In genomic region chr9:133396952-133397351, GRCh38 we compare ENCODE assay signal across 10 cellular contexts. TPM values are rescaled to one million over a fixed set of nuclear protein-coding genes. Genes with fewer than 3 reads are reported as not detected.
DNase-seq lines count a peak whose midpoint lies in the region; ATAC-seq, FAIRE-seq and TF ChIP-seq lines count a peak whose summit lies in the region.
"Had no signal": no experiment of that assay in that cellular context is flagged by ENCODE, and none has a peak within 500 bp of the region (broad histone marks: within the 10 kb centered on the region; RNA-seq: fewer than 3 reads in every experiment).

No MANE protein-coding gene starts in this region.

- no peak overlapping the region for H3K9ac ChIP-seq in HepG2 (ENCODE audit: insufficient read depth, low read depth, low read length)

- TF ChIP-seq RAD21 in HepG2 (CRISPR knock-in tag; IDR thresholded peaks at IDR 0.05), result peak; percentile 26; the same call in 1 of the 2 replicates

- TF ChIP-seq CTCF in HFF-Myc (IDR thresholded peaks at IDR 0.05; ENCODE audit: low read depth, low read length, missing control alignments) (peak; percentile 59), HepG2 (CRISPR knock-in tag; IDR thresholded peaks at IDR 0.05) (peak; percentile 72)

- peaks cover 47% of the 10 kb centered on the region for H3K4me1 ChIP-seq in HepG2 (ENCODE audit: insufficient read depth, low read length)

- H3K36me3 ChIP-seq in HepG2 (replicated peaks in 1 of 2; ENCODE audit: control insufficient read depth in 1 of 2, insufficient read depth in 2 of 2, low read length in 2 of 2), result no peaks in the 10 kb centered on the region

- BruUV-seq in HepG2 (replicated peaks; lab: Mats Ljungman, UMichigan), result no TSS peak

- DNase-seq in Daoy (ENCODE audit: low read depth) (peak; percentile 50), HFF-Myc (ENCODE audit: extremely low read depth, low read depth) (no peak), amniotic epithelial cell (ENCODE audit: low read depth) (peak; percentile 29), HepG2 (ENCODE audit: low spot score) (no peak), GM12892 (ENCODE audit: insufficient read length) (no peak), NCI-H510A treated with DMSO at 0.1 percent for 48 hours (lab: John Stamatoyannopoulos, UW) (no peak)
- DNase-seq in activated T-cell treated with anti-CD3 and anti-CD28 coated beads, Interleukin-2, amount 50 U/mL, for 1 hour, result no peak
- DNase-seq: NCI-H1417, T1000 had no signal

- ATAC-seq in HepG2 (peak; percentile 52), GM19328 (IDR thresholded peaks at IDR 0.05; ENCODE audit: unreplicated experiment) (no peak)

- H3K27me3 ChIP-seq in HepG2 (ENCODE audit: control insufficient read depth in 1 of 2, insufficient read depth in 2 of 2, low read length in 2 of 2), result no peaks in the 10 kb centered on the region

- FAIRE-seq in HepG2 (lab: Jason Lieb, UNC) (no peak), GM12892 (lab: Jason Lieb, UNC) (no peak)

- no peak overlapping the region for H3K27ac ChIP-seq in HepG2 (ENCODE audit: extremely low read length, insufficient read depth, low read length)

- intact Hi-C loops in HepG2 (cut with micrococcal nuclease; ENCODE audit: unreplicated experiment), result loop anchor here (5.0 kb wide), 1 partner anchor 40 kb away; the partner anchor contains the start of genes SURF1 and SURF2

- POLR2A ChIA-PET in HepG2 (lab: Yijun Ruan, JAX), result no interaction called here

- no peaks in the 10 kb centered on the region for H4K20me1 ChIP-seq in HepG2 (ENCODE audit: insufficient read depth, low read length)

- no peak overlapping the region for H3K4me2 ChIP-seq in HepG2 (ENCODE audit: low read depth, low read length)

- TF ChIP-seq EP300 in HepG2 (IDR thresholded peaks at IDR 0.05; ENCODE audit: low read depth in 2 of 2, low read length in 2 of 2) (no peak), HepG2 (CRISPR knock-in tag; IDR thresholded peaks at IDR 0.05; ENCODE audit: borderline replicate concordance) (no peak)

- H2AFZ ChIP-seq in HepG2 (ENCODE audit: low read length), result no peak overlapping the region

- no peaks in the 10 kb centered on the region for H3K79me2 ChIP-seq in HepG2 (ENCODE audit: insufficient read depth, low read length)

- 63% methylated on average over 6 of the region's 14 CpGs for WGBS in HepG2 (ENCODE audit: low lambda C conversion rate)

- no peaks in the 10 kb centered on the region for H3K9me3 ChIP-seq in HepG2 (ENCODE audit: low read length)

- CTCF ChIA-PET in HepG2 (lab: Yijun Ruan, JAX; ENCODE audit: low intra/inter-chr PET ratio, low total read pairs), result no interaction called here

- in situ Hi-C loops in HepG2 (cut with HindIII; ENCODE audit: extremely low pct_ligation_motif_present, low pct_unique_long_range_greater_than_20kb), result no loop called here

- TF ChIP-seq POLR2A in HepG2 (IDR thresholded peaks at IDR 0.05; ENCODE audit: insufficient read depth in 1 of 2, low read depth in 2 of 2, low read length in 2 of 2), result no peak
- no peak for TF ChIP-seq POLR2A in GM12892 (IDR thresholded peaks at IDR 0.05; ENCODE audit: low read depth, low read length)

- H3K4me3 ChIP-seq in HFF-Myc (replicated peaks; ENCODE audit: low read depth, low read length), result no peak overlapping the region
- no peak overlapping the region for H3K4me3 ChIP-seq in HepG2 (replicated peaks in 1 of 3; ENCODE audit: insufficient read depth in 1 of 3, low read depth in 2 of 3, low read length in 3 of 3)

RNA-seq across cellular contexts. Expression of gene STKLD1, which starts 20.8 kb away (rescaled TPM):
- total RNA-seq in Daoy (2014; rRNA removed; shearing (Covaris generic)), result 0.17 and 1.6 TPM in 2 replicates
- total RNA-seq in HepG2 (2016; rRNA removed; fragmentation: Illumina TruSeq; extraction: Trizol), result 1.1 and 2.2 TPM in 2 replicates
- total RNA-seq in HepG2 (2016; cell fraction: cytosol; rRNA removed; fragmentation: Illumina TruSeq; extraction: Trizol; ENCODE audit: low read depth), result 3.2 and 4.6 TPM in 2 replicates
- 1.6 TPM in 2 replicates for total RNA-seq in HepG2 (2016; cell fraction: insoluble cytoplasmic fraction; rRNA removed; fragmentation: Illumina TruSeq; extraction: Trizol)
- 3.7 and 4.8 TPM in 2 replicates for total RNA-seq in HepG2 (2016; cell fraction: membrane; rRNA removed; fragmentation: Illumina TruSeq; extraction: Trizol)
- 0.53 and 0.75 TPM in 2 replicates for total RNA-seq in HepG2 (2016; cell fraction: nucleus; rRNA removed; fragmentation: Illumina TruSeq; extraction: Trizol)
- 1.5 and 3.8 TPM in 2 replicates for polyA plus RNA-seq in HepG2 (2011; rRNA removed)
- 2.0 and 2.7 TPM in 2 replicates for polyA plus RNA-seq in HepG2 (2011; cell fraction: cytosol; rRNA removed)
- 0.87 and 3.7 TPM in 2 replicates for polyA plus RNA-seq in HepG2 (2011; cell fraction: nucleus; rRNA removed)
- polyA plus RNA-seq in HepG2 (2012), result 3.1 and 4.8 TPM in 2 replicates
- 4.2 and 4.8 TPM in 2 replicates for polyA plus RNA-seq in HepG2 (2016; cell fraction: cytosol; fragmentation: Illumina TruSeq; extraction: Trizol; ENCODE audit: low read depth)
- 1.5 and 2.2 TPM in 2 replicates for polyA plus RNA-seq in HepG2 (2016; cell fraction: insoluble cytoplasmic fraction; fragmentation: Illumina TruSeq; extraction: Trizol; ENCODE audit: low read depth)
- polyA plus RNA-seq in HepG2 (2016; cell fraction: membrane; fragmentation: Illumina TruSeq; extraction: Trizol; ENCODE audit: low read depth), result 3.8 and 5.3 TPM in 2 replicates
- 1.2 and 2.1 TPM in 2 replicates for polyA plus RNA-seq in HepG2 (2016; cell fraction: nucleus; fragmentation: Illumina TruSeq; extraction: Trizol; ENCODE audit: insufficient read depth, low read depth)
- polyA minus RNA-seq in HepG2 (2011; rRNA and poly(A)+ RNA removed; ENCODE audit: low replicate concordance), result 0.56 and 1.5 TPM in 2 replicates
- polyA minus RNA-seq in HepG2 (2011; cell fraction: cytosol; rRNA and poly(A)+ RNA removed), result 0.59 TPM in 1 of 2 replicates, not detected in the other
- polyA minus RNA-seq in HepG2 (2011; cell fraction: nucleus; rRNA and poly(A)+ RNA removed), result 0.77 and 1.1 TPM in 2 replicates
- 2.1 TPM for polyA plus RNA-seq in GM12892 (2012; ENCODE audit: missing spikeins)

RNA-seq across cellular contexts. Expression of gene REXO4, which starts 20.9 kb away (rescaled TPM):
- 30.4 and 32.8 TPM in 2 replicates for total RNA-seq in Daoy (2014; rRNA removed; shearing (Covaris generic))
- total RNA-seq in HepG2 (2016; rRNA removed; fragmentation: Illumina TruSeq; extraction: Trizol), result 30.4 and 32.9 TPM in 2 replicates
- 13.1 and 13.7 TPM in 2 replicates for total RNA-seq in HepG2 (2016; cell fraction: cytosol; rRNA removed; fragmentation: Illumina TruSeq; extraction: Trizol; ENCODE audit: low read depth)
- 30.5 and 30.8 TPM in 2 replicates for total RNA-seq in HepG2 (2016; cell fraction: insoluble cytoplasmic fraction; rRNA removed; fragmentation: Illumina TruSeq; extraction: Trizol)
- 26.1 and 26.5 TPM in 2 replicates for total RNA-seq in HepG2 (2016; cell fraction: membrane; rRNA removed; fragmentation: Illumina TruSeq; extraction: Trizol)
- total RNA-seq in HepG2 (2016; cell fraction: nucleus; rRNA removed; fragmentation: Illumina TruSeq; extraction: Trizol), result 13.7 and 15.5 TPM in 2 replicates
- polyA plus RNA-seq in HepG2 (2011; rRNA removed), result 18.5 and 20.2 TPM in 2 replicates
- polyA plus RNA-seq in HepG2 (2011; cell fraction: cytosol; rRNA removed), result 20.6 and 24.2 TPM in 2 replicates
- polyA plus RNA-seq in HepG2 (2011; cell fraction: nucleus; rRNA removed), result 13.1 and 13.9 TPM in 2 replicates
- polyA plus RNA-seq in HepG2 (2012), result 18.4 and 20.8 TPM in 2 replicates
- 13.2 and 14.9 TPM in 2 replicates for polyA plus RNA-seq in HepG2 (2016; cell fraction: cytosol; fragmentation: Illumina TruSeq; extraction: Trizol; ENCODE audit: low read depth)
- 40.1 and 41.2 TPM in 2 replicates for polyA plus RNA-seq in HepG2 (2016; cell fraction: insoluble cytoplasmic fraction; fragmentation: Illumina TruSeq; extraction: Trizol; ENCODE audit: low read depth)
- polyA plus RNA-seq in HepG2 (2016; cell fraction: membrane; fragmentation: Illumina TruSeq; extraction: Trizol; ENCODE audit: low read depth), result 23.2 and 24.3 TPM in 2 replicates
- polyA plus RNA-seq in HepG2 (2016; cell fraction: nucleus; fragmentation: Illumina TruSeq; extraction: Trizol; ENCODE audit: insufficient read depth, low read depth), result 25.0 and 27.5 TPM in 2 replicates
- 29.1 and 46.3 TPM in 2 replicates for polyA minus RNA-seq in HepG2 (2011; rRNA and poly(A)+ RNA removed; ENCODE audit: low replicate concordance)
- 14.4 and 15.3 TPM in 2 replicates for polyA minus RNA-seq in HepG2 (2011; cell fraction: cytosol; rRNA and poly(A)+ RNA removed)
- 16.2 TPM in 2 replicates for polyA minus RNA-seq in HepG2 (2011; cell fraction: nucleus; rRNA and poly(A)+ RNA removed)
- 19.4 TPM for polyA plus RNA-seq in GM12892 (2012; ENCODE audit: missing spikeins)

RNA-seq across cellular contexts. Expression of gene SURF4, which starts 21.1 kb away (rescaled TPM):
- total RNA-seq in Daoy (2014; rRNA removed; shearing (Covaris generic)), result 477 and 493 TPM in 2 replicates
- total RNA-seq in HepG2 (2016; rRNA removed; fragmentation: Illumina TruSeq; extraction: Trizol), result 135 and 265 TPM in 2 replicates
- 32.2 and 32.9 TPM in 2 replicates for total RNA-seq in HepG2 (2016; cell fraction: cytosol; rRNA removed; fragmentation: Illumina TruSeq; extraction: Trizol; ENCODE audit: low read depth)
- total RNA-seq in HepG2 (2016; cell fraction: insoluble cytoplasmic fraction; rRNA removed; fragmentation: Illumina TruSeq; extraction: Trizol), result 115 and 269 TPM in 2 replicates
- total RNA-seq in HepG2 (2016; cell fraction: membrane; rRNA removed; fragmentation: Illumina TruSeq; extraction: Trizol), result 110 and 114 TPM in 2 replicates
- total RNA-seq in HepG2 (2016; cell fraction: nucleus; rRNA removed; fragmentation: Illumina TruSeq; extraction: Trizol), result 228 and 275 TPM in 2 replicates
- polyA plus RNA-seq in HepG2 (2011; rRNA removed), result 220 and 224 TPM in 2 replicates
- 264 and 277 TPM in 2 replicates for polyA plus RNA-seq in HepG2 (2011; cell fraction: cytosol; rRNA removed)
- 180 and 191 TPM in 2 replicates for polyA plus RNA-seq in HepG2 (2011; cell fraction: nucleus; rRNA removed)
- 188 and 224 TPM in 2 replicates for polyA plus RNA-seq in HepG2 (2012)
- 32.1 and 37.0 TPM in 2 replicates for polyA plus RNA-seq in HepG2 (2016; cell fraction: cytosol; fragmentation: Illumina TruSeq; extraction: Trizol; ENCODE audit: low read depth)
- 124 and 145 TPM in 2 replicates for polyA plus RNA-seq in HepG2 (2016; cell fraction: insoluble cytoplasmic fraction; fragmentation: Illumina TruSeq; extraction: Trizol; ENCODE audit: low read depth)
- polyA plus RNA-seq in HepG2 (2016; cell fraction: membrane; fragmentation: Illumina TruSeq; extraction: Trizol; ENCODE audit: low read depth), result 76.2 and 78.0 TPM in 2 replicates
- 397 and 400 TPM in 2 replicates for polyA plus RNA-seq in HepG2 (2016; cell fraction: nucleus; fragmentation: Illumina TruSeq; extraction: Trizol; ENCODE audit: insufficient read depth, low read depth)
- 375 and 710 TPM in 2 replicates for polyA minus RNA-seq in HepG2 (2011; rRNA and poly(A)+ RNA removed; ENCODE audit: low replicate concordance)
- 173 and 200 TPM in 2 replicates for polyA minus RNA-seq in HepG2 (2011; cell fraction: cytosol; rRNA and poly(A)+ RNA removed)
- 72.5 and 84.8 TPM in 2 replicates for polyA minus RNA-seq in HepG2 (2011; cell fraction: nucleus; rRNA and poly(A)+ RNA removed)
- polyA plus RNA-seq in GM12892 (2012; ENCODE audit: missing spikeins), result 47.8 TPM

RNA-seq across cellular contexts. Expression of gene ADAMTS13, which starts 25.2 kb away (rescaled TPM):
- total RNA-seq in Daoy (2014; rRNA removed; shearing (Covaris generic)), result 0.27 and 1.3 TPM in 2 replicates
- 0.69 and 0.91 TPM in 2 replicates for total RNA-seq in HepG2 (2016; rRNA removed; fragmentation: Illumina TruSeq; extraction: Trizol)
- total RNA-seq in HepG2 (2016; cell fraction: cytosol; rRNA removed; fragmentation: Illumina TruSeq; extraction: Trizol; ENCODE audit: low read depth), result 0.26 and 0.30 TPM in 2 replicates
- total RNA-seq in HepG2 (2016; cell fraction: insoluble cytoplasmic fraction; rRNA removed; fragmentation: Illumina TruSeq; extraction: Trizol), result 0.22 and 0.91 TPM in 2 replicates
- total RNA-seq in HepG2 (2016; cell fraction: membrane; rRNA removed; fragmentation: Illumina TruSeq; extraction: Trizol), result 0.21 and 0.37 TPM in 2 replicates
- total RNA-seq in HepG2 (2016; cell fraction: nucleus; rRNA removed; fragmentation: Illumina TruSeq; extraction: Trizol), result 0.78 and 1.4 TPM in 2 replicates
- polyA plus RNA-seq in HepG2 (2011; rRNA removed), result 4.5 and 5.0 TPM in 2 replicates
- 1.2 and 2.2 TPM in 2 replicates for polyA plus RNA-seq in HepG2 (2011; cell fraction: cytosol; rRNA removed)
- 35.9 and 63.7 TPM in 2 replicates for polyA plus RNA-seq in HepG2 (2011; cell fraction: nucleus; rRNA removed)
- 1.4 and 2.0 TPM in 2 replicates for polyA plus RNA-seq in HepG2 (2012)
- polyA plus RNA-seq in HepG2 (2016; cell fraction: cytosol; fragmentation: Illumina TruSeq; extraction: Trizol; ENCODE audit: low read depth), result 0.12 and 0.16 TPM in 2 replicates
- 0.48 and 0.73 TPM in 2 replicates for polyA plus RNA-seq in HepG2 (2016; cell fraction: insoluble cytoplasmic fraction; fragmentation: Illumina TruSeq; extraction: Trizol; ENCODE audit: low read depth)
- 0.14 and 0.23 TPM in 2 replicates for polyA plus RNA-seq in HepG2 (2016; cell fraction: membrane; fragmentation: Illumina TruSeq; extraction: Trizol; ENCODE audit: low read depth)
- polyA plus RNA-seq in HepG2 (2016; cell fraction: nucleus; fragmentation: Illumina TruSeq; extraction: Trizol; ENCODE audit: insufficient read depth, low read depth), result 4.6 TPM in 2 replicates
- 0.75 and 1.4 TPM in 2 replicates for polyA minus RNA-seq in HepG2 (2011; rRNA and poly(A)+ RNA removed; ENCODE audit: low replicate concordance)
- 0.30 and 0.62 TPM in 2 replicates for polyA minus RNA-seq in HepG2 (2011; cell fraction: cytosol; rRNA and poly(A)+ RNA removed)
- polyA minus RNA-seq in HepG2 (2011; cell fraction: nucleus; rRNA and poly(A)+ RNA removed), result 2.4 and 3.1 TPM in 2 replicates
- 1.5 TPM for polyA plus RNA-seq in GM12892 (2012; ENCODE audit: missing spikeins)

RNA-seq across cellular contexts. Expression of gene SURF2, which starts 40.6 kb away (rescaled TPM):
- 56.2 and 82.3 TPM in 2 replicates for total RNA-seq in Daoy (2014; rRNA removed; shearing (Covaris generic))
- total RNA-seq in HepG2 (2016; rRNA removed; fragmentation: Illumina TruSeq; extraction: Trizol), result 10.3 and 13.6 TPM in 2 replicates
- 10.3 and 15.8 TPM in 2 replicates for total RNA-seq in HepG2 (2016; cell fraction: cytosol; rRNA removed; fragmentation: Illumina TruSeq; extraction: Trizol; ENCODE audit: low read depth)
- 12.0 and 12.6 TPM in 2 replicates for total RNA-seq in HepG2 (2016; cell fraction: insoluble cytoplasmic fraction; rRNA removed; fragmentation: Illumina TruSeq; extraction: Trizol)
- total RNA-seq in HepG2 (2016; cell fraction: membrane; rRNA removed; fragmentation: Illumina TruSeq; extraction: Trizol), result 10.0 and 13.9 TPM in 2 replicates
- total RNA-seq in HepG2 (2016; cell fraction: nucleus; rRNA removed; fragmentation: Illumina TruSeq; extraction: Trizol), result 4.1 and 4.4 TPM in 2 replicates
- 6.1 and 6.3 TPM in 2 replicates for polyA plus RNA-seq in HepG2 (2011; rRNA removed)
- polyA plus RNA-seq in HepG2 (2011; cell fraction: cytosol; rRNA removed), result 6.8 and 9.7 TPM in 2 replicates
- polyA plus RNA-seq in HepG2 (2011; cell fraction: nucleus; rRNA removed), result 6.6 and 8.7 TPM in 2 replicates
- polyA plus RNA-seq in HepG2 (2012), result 6.8 and 8.6 TPM in 2 replicates
- 14.4 and 20.2 TPM in 2 replicates for polyA plus RNA-seq in HepG2 (2016; cell fraction: cytosol; fragmentation: Illumina TruSeq; extraction: Trizol; ENCODE audit: low read depth)
- 19.8 and 21.6 TPM in 2 replicates for polyA plus RNA-seq in HepG2 (2016; cell fraction: insoluble cytoplasmic fraction; fragmentation: Illumina TruSeq; extraction: Trizol; ENCODE audit: low read depth)
- polyA plus RNA-seq in HepG2 (2016; cell fraction: membrane; fragmentation: Illumina TruSeq; extraction: Trizol; ENCODE audit: low read depth), result 12.6 and 15.8 TPM in 2 replicates
- polyA plus RNA-seq in HepG2 (2016; cell fraction: nucleus; fragmentation: Illumina TruSeq; extraction: Trizol; ENCODE audit: insufficient read depth, low read depth), result 11.3 and 11.9 TPM in 2 replicates
- 3.5 and 24.4 TPM in 2 replicates for polyA minus RNA-seq in HepG2 (2011; rRNA and poly(A)+ RNA removed; ENCODE audit: low replicate concordance)
- 2.3 and 5.0 TPM in 2 replicates for polyA minus RNA-seq in HepG2 (2011; cell fraction: cytosol; rRNA and poly(A)+ RNA removed)
- 1.6 and 2.3 TPM in 2 replicates for polyA minus RNA-seq in HepG2 (2011; cell fraction: nucleus; rRNA and poly(A)+ RNA removed)
- 17.1 TPM for polyA plus RNA-seq in GM12892 (2012; ENCODE audit: missing spikeins)

Comparison
In these comparisons a context has a peak if more than half of its experiments do, and no peak if none do; other contexts are left out.
1. DNase-seq: peak in Daoy (single experiment) and amniotic epithelial cell (single experiment); none in HFF-Myc (single experiment), HepG2 (single experiment), GM12892 (single experiment), activated T-cell treated with anti-CD3 and anti-CD28 coated beads, Interleukin-2, amount 50 U/mL, for 1 hour (single experiment) and NCI-H510A treated with DMSO at 0.1 percent for 48 hours (single experiment).